ENCODE assay signal across 3 cellular contexts in the genomic region with DNA sequence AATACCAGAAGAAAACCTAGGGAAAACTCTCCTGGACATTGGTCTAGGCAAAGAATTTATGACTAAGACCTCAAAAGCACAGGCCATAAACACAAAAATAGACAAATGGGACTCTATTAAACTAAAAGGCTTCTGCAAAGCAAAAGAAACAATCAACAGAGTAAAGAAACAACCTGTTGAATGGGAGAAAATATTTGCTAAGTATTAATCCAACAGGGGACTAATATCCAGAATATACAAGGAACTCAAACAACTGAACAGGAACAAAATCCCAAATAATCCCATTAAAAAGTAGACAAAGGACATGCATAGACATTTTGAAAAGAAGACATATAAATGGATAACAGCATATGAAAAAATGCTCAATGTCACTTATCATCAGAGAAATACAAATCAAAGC.
"Had no signal": no experiment of that assay in that cellular context is flagged by ENCODE, and none has a peak within 500 bp of the region (broad histone marks: within the 10 kb centered on the region; RNA-seq: fewer than 3 reads in every experiment).

No MANE protein-coding gene starts in this region.

- H3K4me3 ChIP-seq: GM12878 had no signal

- DNase-seq: GDM1, GF-D8 had no signal
